Comparison of ENCODE assay signal across 1 cellular context in the genomic region with DNA sequence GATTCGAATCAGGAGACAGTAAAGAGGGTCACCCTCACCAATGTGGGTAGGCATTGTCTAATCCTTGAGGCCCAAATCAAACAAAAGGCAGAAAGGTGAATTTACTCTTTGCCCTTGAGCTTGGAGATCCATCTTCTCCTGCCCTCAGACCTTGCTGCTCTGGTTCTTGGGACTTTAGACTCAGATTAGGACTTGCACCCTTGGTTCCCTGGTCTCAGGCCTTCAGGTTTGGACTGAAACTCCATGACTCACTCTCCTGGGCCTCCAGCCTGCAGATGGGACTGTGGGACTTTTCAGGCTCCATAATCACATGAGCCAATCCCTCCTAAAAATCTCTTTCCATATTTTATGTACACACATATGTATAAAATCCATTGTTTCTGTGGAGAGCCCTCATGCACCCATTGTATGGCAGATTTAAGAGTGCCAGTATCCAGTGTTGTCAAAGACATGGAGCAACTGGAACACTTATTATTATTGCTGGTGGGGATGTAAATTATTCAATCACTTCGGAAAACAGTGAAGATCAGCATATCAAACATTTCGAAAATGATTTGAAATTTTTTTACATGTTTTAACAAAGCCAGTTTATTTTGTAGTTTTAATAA.
TF ChIP-seq lines count a peak whose summit lies in the region.

No MANE protein-coding gene starts in this region.

TF ChIP-seq in HepG2, 621 proteins besides CTCF, POLR2A, EP300 and RAD21:
- peak; percentile 97 for TF ChIP-seq RBM22 (optimal IDR thresholded peaks at IDR 0.05; ENCODE audit: low read length)
- no peak for TF ChIP-seq ZNF253 (CRISPR knock-in tag; IDR thresholded peaks at IDR 0.05; ENCODE audit: borderline replicate concordance)
- TF ChIP-seq, protein P1, sequence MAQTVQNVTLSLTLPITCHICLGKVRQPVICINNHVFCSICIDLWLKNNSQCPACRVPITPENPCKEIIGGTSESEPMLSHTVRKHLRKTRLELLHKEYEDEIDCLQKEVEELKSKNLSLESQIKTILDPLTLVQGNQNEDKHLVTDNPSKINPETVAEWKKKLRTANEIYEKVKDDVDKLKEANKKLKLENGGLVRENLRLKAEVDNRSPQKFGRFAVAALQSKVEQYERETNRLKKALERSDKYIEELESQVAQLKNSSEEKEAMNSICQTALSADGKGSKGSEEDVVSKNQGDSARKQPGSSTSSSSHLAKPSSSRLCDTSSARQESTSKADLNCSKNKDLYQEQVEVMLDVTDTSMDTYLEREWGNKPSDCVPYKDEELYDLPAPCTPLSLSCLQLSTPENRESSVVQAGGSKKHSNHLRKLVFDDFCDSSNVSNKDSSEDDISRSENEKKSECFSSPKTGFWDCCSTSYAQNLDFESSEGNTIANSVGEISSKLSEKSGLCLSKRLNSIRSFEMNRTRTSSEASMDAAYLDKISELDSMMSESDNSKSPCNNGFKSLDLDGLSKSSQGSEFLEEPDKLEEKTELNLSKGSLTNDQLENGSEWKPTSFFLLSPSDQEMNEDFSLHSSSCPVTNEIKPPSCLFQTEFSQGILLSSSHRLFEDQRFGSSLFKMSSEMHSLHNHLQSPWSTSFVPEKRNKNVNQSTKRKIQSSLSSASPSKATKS (CRISPR knock-in tag; IDR thresholded peaks at IDR 0.05): no peak
- TF ChIP-seq ZNF468 (CRISPR knock-in tag; IDR thresholded peaks at IDR 0.05): no peak
- no peak for TF ChIP-seq ZNF768 (CRISPR knock-in tag; IDR thresholded peaks at IDR 0.05)
- TF ChIP-seq POLR2AphosphoS2 (IDR thresholded peaks at IDR 0.05; ENCODE audit: low read depth, low read length): peak; percentile 61; the same call in 1 of the 2 replicates
- TF ChIP-seq, protein P2, sequence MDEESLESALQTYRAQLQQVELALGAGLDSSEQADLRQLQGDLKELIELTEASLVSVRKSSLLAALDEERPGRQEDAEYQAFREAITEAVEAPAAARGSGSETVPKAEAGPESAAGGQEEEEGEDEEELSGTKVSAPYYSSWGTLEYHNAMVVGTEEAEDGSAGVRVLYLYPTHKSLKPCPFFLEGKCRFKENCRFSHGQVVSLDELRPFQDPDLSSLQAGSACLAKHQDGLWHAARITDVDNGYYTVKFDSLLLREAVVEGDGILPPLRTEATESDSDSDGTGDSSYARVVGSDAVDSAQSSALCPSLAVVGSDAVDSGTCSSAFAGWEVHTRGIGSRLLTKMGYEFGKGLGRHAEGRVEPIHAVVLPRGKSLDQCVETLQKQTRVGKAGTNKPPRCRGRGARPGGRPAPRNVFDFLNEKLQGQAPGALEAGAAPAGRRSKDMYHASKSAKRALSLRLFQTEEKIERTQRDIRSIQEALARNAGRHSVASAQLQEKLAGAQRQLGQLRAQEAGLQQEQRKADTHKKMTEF (CRISPR knock-in tag; IDR thresholded peaks at IDR 0.05): no peak
